8 cellular contexts compared by ENCODE assay signal in the genomic region with DNA sequence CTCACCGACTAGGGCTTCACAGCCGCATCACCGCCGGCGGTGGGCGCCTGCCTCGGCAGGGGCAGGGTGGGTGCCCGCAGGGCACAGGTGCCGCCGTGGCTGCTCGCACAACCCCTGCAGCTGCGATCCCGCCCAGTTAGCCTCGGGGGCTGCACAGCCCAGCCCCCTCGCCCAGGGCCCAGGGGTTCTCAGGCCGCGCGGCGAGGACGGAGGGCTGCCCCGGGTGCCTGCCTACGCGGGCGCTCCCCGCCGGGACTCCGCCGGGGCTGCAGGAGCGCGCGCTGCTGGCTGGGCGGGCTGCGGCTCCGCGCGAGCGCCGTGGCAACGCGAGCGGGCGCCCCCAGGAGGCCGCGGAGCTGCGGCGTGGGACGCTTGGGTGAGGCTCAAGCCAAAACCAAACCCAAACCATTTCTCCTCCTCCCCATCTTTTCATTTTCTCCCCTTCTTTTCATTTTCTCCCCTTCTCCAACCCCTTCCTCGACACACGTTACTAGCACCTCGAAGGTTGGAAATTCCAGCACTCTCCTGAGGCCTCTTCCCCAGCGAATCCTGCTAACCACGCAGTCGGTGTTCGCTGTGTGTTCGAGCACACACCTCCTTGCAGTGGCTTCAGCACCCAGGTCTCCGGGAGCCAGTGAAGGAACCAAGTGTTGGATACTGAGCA. TPM values are rescaled to one million over a fixed set of nuclear protein-coding genes. Genes with fewer than 3 reads are reported as not detected.
A peak's percentile ranks its signal among the peaks of the same experiment; 100 is the strongest.
DNase-seq lines count a peak whose midpoint lies in the region; ATAC-seq and TF ChIP-seq lines count a peak whose summit lies in the region.

A gene with protein sequence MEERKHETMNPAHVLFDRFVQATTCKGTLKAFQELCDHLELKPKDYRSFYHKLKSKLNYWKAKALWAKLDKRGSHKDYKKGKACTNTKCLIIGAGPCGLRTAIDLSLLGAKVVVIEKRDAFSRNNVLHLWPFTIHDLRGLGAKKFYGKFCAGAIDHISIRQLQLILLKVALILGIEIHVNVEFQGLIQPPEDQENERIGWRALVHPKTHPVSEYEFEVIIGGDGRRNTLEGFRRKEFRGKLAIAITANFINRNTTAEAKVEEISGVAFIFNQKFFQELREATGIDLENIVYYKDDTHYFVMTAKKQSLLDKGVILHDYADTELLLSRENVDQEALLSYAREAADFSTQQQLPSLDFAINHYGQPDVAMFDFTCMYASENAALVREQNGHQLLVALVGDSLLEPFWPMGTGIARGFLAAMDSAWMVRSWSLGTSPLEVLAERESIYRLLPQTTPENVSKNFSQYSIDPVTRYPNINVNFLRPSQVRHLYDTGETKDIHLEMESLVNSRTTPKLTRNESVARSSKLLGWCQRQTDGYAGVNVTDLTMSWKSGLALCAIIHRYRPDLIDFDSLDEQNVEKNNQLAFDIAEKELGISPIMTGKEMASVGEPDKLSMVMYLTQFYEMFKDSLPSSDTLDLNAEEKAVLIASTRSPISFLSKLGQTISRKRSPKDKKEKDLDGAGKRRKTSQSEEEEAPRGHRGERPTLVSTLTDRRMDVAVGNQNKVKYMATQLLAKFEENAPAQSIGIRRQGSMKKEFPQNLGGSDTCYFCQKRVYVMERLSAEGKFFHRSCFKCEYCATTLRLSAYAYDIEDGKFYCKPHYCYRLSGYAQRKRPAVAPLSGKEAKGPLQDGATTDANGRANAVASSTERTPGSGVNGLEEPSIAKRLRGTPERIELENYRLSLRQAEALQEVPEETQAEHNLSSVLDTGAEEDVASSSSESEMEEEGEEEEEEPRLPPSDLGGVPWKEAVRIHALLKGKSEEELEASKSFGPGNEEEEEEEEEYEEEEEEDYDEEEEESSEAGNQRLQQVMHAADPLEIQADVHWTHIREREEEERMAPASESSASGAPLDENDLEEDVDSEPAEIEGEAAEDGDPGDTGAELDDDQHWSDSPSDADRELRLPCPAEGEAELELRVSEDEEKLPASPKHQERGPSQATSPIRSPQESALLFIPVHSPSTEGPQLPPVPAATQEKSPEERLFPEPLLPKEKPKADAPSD (N-terminal part only) (minus strand): TSS at position 286 of the 664 bp plus-strand sequence. CDS start 117,749 bp downstream, outside the sequence.

- peaks cover 46% of the 10 kb centered on the region for H3K27me3 Mint-ChIP-seq in activated CD8-positive, alpha-beta T cell treated with anti-CD3 and anti-CD28 coated beads, Interleukin-2, amount 10 ng/mL, durations not matched to agents 7 days and 5 days (ENCODE audit: low read depth)

- H3K27ac ChIP-seq in ectodermal cell (ENCODE audit: insufficient read depth, low read depth, low read length, poor library complexity, severe bottlenecking), result no peak within 1 kb of the TSS

- peaks cover 12% of the 10 kb centered on the region for H3K4me1 ChIP-seq in ectodermal cell (ENCODE audit: control insufficient read depth, insufficient read depth, low read length)

- DNase-seq in AG20443 (ENCODE audit: low spot score) (peak; percentile 92), NCI-H345 treated with DMSO at 0.1 percent for 48 hours (lab: John Stamatoyannopoulos, UW; ENCODE audit: unreplicated experiment) (peak; percentile 20), lower leg skin (ENCODE audit: low spot score in 2 of 2) (no peak), NCI-H128 (lab: John Stamatoyannopoulos, UW; ENCODE audit: unreplicated experiment) (no peak)
- peak; percentile 66 for DNase-seq in activated CD8-positive, alpha-beta T cell treated with anti-CD3 and anti-CD28 coated beads, Interleukin-2, amount 10 ng/mL, durations not matched to agents 7 days and 5 days
- peak; percentile 52 to 68 for DNase-seq in stimulated activated CD4-positive, alpha-beta T cell treated with anti-CD3 and anti-CD28 coated beads, Interleukin-4, amount 100 ng/mL, for 4 hours

- H3K4me3 ChIP-seq in ectodermal cell (ENCODE audit: insufficient read depth, low read depth, low read length) (peak within 1 kb of the TSS; percentile 40), lower leg skin (ENCODE audit: low read depth, poor library complexity, severe bottlenecking) (peak within 1 kb of the TSS; percentile 41)

- no peak for TF ChIP-seq CTCF in lower leg skin (IDR thresholded peaks at IDR 0.05)

- peaks cover 14% of the 10 kb centered on the region for H3K4me1 Mint-ChIP-seq in activated CD8-positive, alpha-beta T cell treated with anti-CD3 and anti-CD28 coated beads, Interleukin-2, amount 10 ng/mL, durations not matched to agents 7 days and 5 days (ENCODE audit: low read depth)

- H3K9me3 Mint-ChIP-seq in activated CD8-positive, alpha-beta T cell treated with anti-CD3 and anti-CD28 coated beads, Interleukin-2, amount 10 ng/mL, durations not matched to agents 7 days and 5 days (ENCODE audit: insufficient read depth), result no peaks in the 10 kb centered on the region

- H3K9me3 ChIP-seq in ectodermal cell (ENCODE audit: control insufficient read depth, low read length), result no peaks in the 10 kb centered on the region

- peak within 1 kb of the TSS; percentile 83 for H3K4me3 Mint-ChIP-seq in activated CD8-positive, alpha-beta T cell treated with anti-CD3 and anti-CD28 coated beads, Interleukin-2, amount 10 ng/mL, durations not matched to agents 7 days and 5 days

- H3K36me3 Mint-ChIP-seq in activated CD8-positive, alpha-beta T cell treated with anti-CD3 and anti-CD28 coated beads, Interleukin-2, amount 10 ng/mL, durations not matched to agents 7 days and 5 days (ENCODE audit: low read depth), result no peaks in the 10 kb centered on the region

- H3K27me3 ChIP-seq in ectodermal cell (ENCODE audit: control insufficient read depth, insufficient read depth, low read length, poor library complexity, severe bottlenecking), result peaks cover 61% of the 10 kb centered on the region

- CTCF ChIA-PET in activated CD8-positive, alpha-beta T cell treated with anti-CD3 and anti-CD28 coated beads, Interleukin-2, amount 10 ng/mL, durations not matched to agents 7 days and 5 days (lab: Charles Lee), result interaction anchor here (0.9 to 4.5 kb wide), 5 partner anchors 12 to 196 kb away, joined by 3 to 22 read pairs (median 4); no protein-coding TSS in a partner anchor

- POLR2A ChIA-PET in activated CD8-positive, alpha-beta T cell treated with anti-CD3 and anti-CD28 coated beads, Interleukin-2, amount 10 ng/mL, durations not matched to agents 7 days and 5 days (lab: Charles Lee), result interaction anchor here (0.6 to 1.1 kb wide), 2 partner anchors 24 to 196 kb away, joined by 3 read pairs; no protein-coding TSS in a partner anchor

- TF ChIP-seq POLR2A in lower leg skin (IDR thresholded peaks at IDR 0.05), result no peak

- 3% methylated on average over 56 of the region's 56 CpGs for WGBS in ectodermal cell, 2 experiments
- WGBS in lower leg skin, 2 donors, result 2 to 3% methylated on average over 18 to 48 of the region's 56 CpGs

- intact Hi-C loops in lower leg skin (cut with DNase I; ENCODE audit: low total_unique reads), result no loop called here

- peak; percentile 70 for ATAC-seq in GM21526 (IDR thresholded peaks at IDR 0.05; ENCODE audit: low FRiP score, unreplicated experiment)
- peak; percentile 95 for ATAC-seq in activated CD8-positive, alpha-beta T cell treated with anti-CD3 and anti-CD28 coated beads, Interleukin-2, amount 10 ng/mL, durations not matched to agents 7 days and 5 days

- no peak within 1 kb of the TSS for H3K27ac Mint-ChIP-seq in activated CD8-positive, alpha-beta T cell treated with anti-CD3 and anti-CD28 coated beads, Interleukin-2, amount 10 ng/mL, durations not matched to agents 7 days and 5 days

- H3K36me3 ChIP-seq in ectodermal cell (ENCODE audit: control insufficient read depth, insufficient read depth, low read length), result no peaks in the 10 kb centered on the region

RNA-seq across cellular contexts. Expression of the gene that starts here (rescaled TPM):
- 10 to 100 TPM; 26.4 to 29.7 TPM for total RNA-seq in activated CD8-positive, alpha-beta T cell treated with anti-CD3 and anti-CD28 coated beads, Interleukin-2, amount 10 ng/mL, durations not matched to agents 7 days and 5 days
- polyA plus RNA-seq in ectodermal cell (2013, experiment 1 of 4), result 28.0 TPM
- 33.8 TPM for polyA plus RNA-seq in ectodermal cell (2013, experiment 2 of 4)
- polyA plus RNA-seq in ectodermal cell (2013, experiment 3 of 4), result 20.0 TPM
- 23.5 TPM for polyA plus RNA-seq in ectodermal cell (2013, experiment 4 of 4)
- 10 to 100 TPM; 24.3 to 29.7 (median 28.2) TPM for total RNA-seq in lower leg skin

Comparison
In these comparisons a context has a peak if more than half of its experiments do, and no peak if none do; other contexts are left out.
1. DNase-seq: peak in AG20443 (single experiment), NCI-H345 treated with DMSO at 0.1 percent for 48 hours (single experiment), activated CD8-positive, alpha-beta T cell treated with anti-CD3 and anti-CD28 coated beads, Interleukin-2, amount 10 ng/mL, durations not matched to agents 7 days and 5 days (single experiment) and stimulated activated CD4-positive, alpha-beta T cell treated with anti-CD3 and anti-CD28 coated beads, Interleukin-4, amount 100 ng/mL, for 4 hours (2 of 2); none in lower leg skin (0 of 2) and NCI-H128 (single experiment).